Comparison of ENCODE assay signal across 8 cellular contexts in genomic region chr3:15330031-15330596, GRCh38. TPM values are rescaled to one million over a fixed set of nuclear protein-coding genes. Genes with fewer than 3 reads are reported as not detected.
DNase-seq lines count a peak whose midpoint lies in the region; ATAC-seq and TF ChIP-seq lines count a peak whose summit lies in the region.

No MANE protein-coding gene starts in this region.

- TF ChIP-seq CTCF in GM10266 (IDR thresholded peaks at IDR 0.05; ENCODE audit: control insufficient read depth, insufficient read depth, low read depth, missing control alignments) (no peak), fibroblast of villous mesenchyme (IDR thresholded peaks at IDR 0.05; ENCODE audit: insufficient read depth, low read depth, low read length) (no peak), sigmoid colon (IDR thresholded peaks at IDR 0.05) (no peak)

- DNase-seq in GM10266 (ENCODE audit: extremely low spot score) (peak; percentile 38), fibroblast of villous mesenchyme (ENCODE audit: low read depth) (peak; percentile 85), sigmoid colon (peak; percentile 91), MG63 (no peak)

- no peaks in the 10 kb centered on the region for H3K27me3 ChIP-seq in sigmoid colon
- H3K27me3 ChIP-seq in MG63, result no peaks in the 10 kb centered on the region

- 71 to 90% methylated on average over 10 of the region's 10 CpGs for WGBS in sigmoid colon, 2 donors

- ATAC-seq in HG02759 (IDR thresholded peaks at IDR 0.05; ENCODE audit: unreplicated experiment) (no peak), HG03354 (IDR thresholded peaks at IDR 0.05; ENCODE audit: poor library complexity, severe bottlenecking, unreplicated experiment) (no peak), GM21825 (IDR thresholded peaks at IDR 0.05; ENCODE audit: unreplicated experiment) (no peak)

- H3K27ac ChIP-seq in sigmoid colon, result peak overlapping the region; percentile 77 to 82 (median 81)

- peak in 1 of 4 donors; percentile 32 for TF ChIP-seq EP300 in sigmoid colon (IDR thresholded peaks at IDR 0.05)

- H3K36me3 ChIP-seq in sigmoid colon, result no peaks in the 10 kb centered on the region
- no peaks in the 10 kb centered on the region for H3K36me3 ChIP-seq in MG63

- peaks cover 0 to 36% (median 15%) of the 10 kb centered on the region in 4 donors for H3K4me1 ChIP-seq in sigmoid colon

- intact Hi-C loops in sigmoid colon (cut with DNase I), result loop anchor here (5.0 kb wide), 2 partner anchors 47 to 123 kb away; partner anchors contain the start of gene CAPN7

- H3K4me3 ChIP-seq in fibroblast of villous mesenchyme (ENCODE audit: low read depth, low read length) (peak overlapping the region; percentile 21), sigmoid colon (peak overlapping the region in 3 of 4 donors; percentile 66 to 79 (median 78)), MG63 (no peak overlapping the region)

- H3K9me3 ChIP-seq in sigmoid colon (no peaks in the 10 kb centered on the region), MG63 (no peaks in the 10 kb centered on the region)

- TF ChIP-seq POLR2A in sigmoid colon (IDR thresholded peaks at IDR 0.05), result no peak

TF ChIP-seq in PFSK-1, 5 proteins besides CTCF, POLR2A, EP300 and RAD21:
- TF ChIP-seq SIN3A (IDR thresholded peaks at IDR 0.05; ENCODE audit: borderline replicate concordance, insufficient read depth, low read length) (peak; percentile 76; the same call in 1 of the 2 replicates), TAF1 (IDR thresholded peaks at IDR 0.05; ENCODE audit: borderline replicate concordance, insufficient read depth, low read length) (no peak), REST (IDR thresholded peaks at IDR 0.05; ENCODE audit: insufficient read depth in 1 of 2, low read depth in 2 of 2, low read length in 2 of 2) (no peak)

RNA-seq across cellular contexts. Expression of gene SH3BP5, which starts 2.3 kb away (rescaled TPM):
- 58.7 TPM for polyA plus RNA-seq in PFSK-1 (2012; ENCODE audit: insufficient read length, low read depth)
- total RNA-seq in fibroblast of villous mesenchyme (9.1 and 10.3 TPM in 2 replicates), sigmoid colon (10 to 100 TPM; 25.1 to 40.4 (median 31.9) TPM)
- polyA plus RNA-seq in sigmoid colon, result 10 to 100 TPM in 2 of 3 donors, 1 to 10 TPM in 1; 5.5 to 31.2 (median 21.6) TPM
- 2.8 and 3.1 TPM in 2 replicates for total RNA-seq in MG63 (2014; rRNA removed; shearing (Covaris generic); ENCODE audit: low replicate concordance)
